Comparison of ENCODE assay signal across 29 cellular contexts in the genomic region with DNA sequence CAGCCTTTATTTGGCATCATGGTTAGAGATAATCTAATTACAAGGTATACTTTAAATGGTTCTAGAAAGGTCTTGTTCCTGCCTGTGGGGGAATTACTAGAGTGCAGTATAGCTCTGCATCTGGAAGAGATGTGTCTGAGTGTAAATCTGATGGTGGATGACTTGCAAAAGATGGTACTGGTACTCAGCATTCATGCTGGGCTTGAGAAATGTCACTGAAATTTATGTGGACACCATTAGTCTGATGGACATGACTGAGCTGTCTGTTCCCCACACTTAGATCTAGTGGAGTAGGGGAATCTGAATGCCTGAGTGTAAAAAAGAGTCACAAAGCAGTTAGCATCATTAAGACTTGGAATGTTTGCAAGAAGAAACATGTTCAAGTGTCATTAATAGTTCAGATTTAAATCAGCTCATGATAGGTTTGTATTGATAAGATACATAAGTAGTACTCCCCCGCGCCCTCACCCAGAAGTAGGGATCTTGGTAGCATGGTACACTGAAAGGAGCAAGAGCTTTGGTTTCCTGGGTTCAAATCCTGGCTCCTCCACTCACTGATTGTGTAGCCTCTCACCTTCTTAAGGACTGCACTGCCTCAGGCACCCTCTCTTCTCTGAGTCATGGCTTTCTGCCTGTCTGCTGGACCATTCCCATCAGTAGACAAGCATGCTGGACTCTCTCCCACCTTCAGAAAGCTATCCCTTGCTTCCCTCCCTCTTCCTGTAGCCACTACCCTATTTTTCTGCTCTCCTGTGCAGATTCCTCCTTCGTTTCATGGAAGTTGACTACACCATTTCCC.
"Had no signal": no experiment of that assay in that cellular context is flagged by ENCODE, and none has a peak within 500 bp of the region (broad histone marks: within the 10 kb centered on the region; RNA-seq: fewer than 3 reads in every experiment).

No MANE protein-coding gene starts in this region.

- H3K36me3 Mint-ChIP-seq: immature natural killer cell; memory B cell; naive B cell; natural killer cell treated with Interleukin-12 subunit alpha and Interleukin-12 subunit beta and Interleukin-15 and Interleukin-18, amount 100 ng/mL, for 72 hours; stimulated activated effector memory CD8-positive, alpha-beta T cell treated with anti-CD3 and anti-CD28 coated beads, Interleukin-12 subunit alpha, Interleukin-12 subunit beta, amount 100 ng/mL, for 72 hours; type B pancreatic cell had no signal

- H3K9me3 Mint-ChIP-seq: immature natural killer cell; memory B cell; naive B cell; natural killer cell treated with Interleukin-12 subunit alpha and Interleukin-12 subunit beta and Interleukin-15 and Interleukin-18, amount 100 ng/mL, for 72 hours; stimulated activated effector memory CD8-positive, alpha-beta T cell treated with anti-CD3 and anti-CD28 coated beads, Interleukin-12 subunit alpha, Interleukin-12 subunit beta, amount 100 ng/mL, for 72 hours; type B pancreatic cell had no signal

- H3K36me3 ChIP-seq: lower lobe of right lung, ovary, thyroid gland had no signal

- H3K27ac ChIP-seq: coronary artery, esophagus squamous epithelium, lower lobe of right lung, ovary, psoas muscle, sigmoid colon, stomach, thyroid gland had no signal

- ATAC-seq: left ventricle myocardium superior; lower lobe of right lung; mucosa of descending colon; natural killer cell treated with Interleukin-12 subunit alpha and Interleukin-12 subunit beta and Interleukin-15 and Interleukin-18, amount 100 ng/mL, for 72 hours; right cardiac atrium; stimulated activated effector memory CD8-positive, alpha-beta T cell treated with anti-CD3 and anti-CD28 coated beads, Interleukin-12 subunit alpha, Interleukin-12 subunit beta, amount 100 ng/mL, for 72 hours had no signal

- H3K4me3 Mint-ChIP-seq: immature natural killer cell; memory B cell; naive B cell; natural killer cell treated with Interleukin-12 subunit alpha and Interleukin-12 subunit beta and Interleukin-15 and Interleukin-18, amount 100 ng/mL, for 72 hours; stimulated activated effector memory CD8-positive, alpha-beta T cell treated with anti-CD3 and anti-CD28 coated beads, Interleukin-12 subunit alpha, Interleukin-12 subunit beta, amount 100 ng/mL, for 72 hours; type B pancreatic cell had no signal

- FAIRE-seq: endothelial cell of umbilical vein, frontal cortex had no signal

- H3K27ac Mint-ChIP-seq: immature natural killer cell; memory B cell; naive B cell; natural killer cell treated with Interleukin-12 subunit alpha and Interleukin-12 subunit beta and Interleukin-15 and Interleukin-18, amount 100 ng/mL, for 72 hours; stimulated activated effector memory CD8-positive, alpha-beta T cell treated with anti-CD3 and anti-CD28 coated beads, Interleukin-12 subunit alpha, Interleukin-12 subunit beta, amount 100 ng/mL, for 72 hours; type B pancreatic cell had no signal

- H3K27me3 ChIP-seq: esophagus squamous epithelium, ovary, sigmoid colon, stomach, thyroid gland had no signal

- H3K9me3 ChIP-seq: esophagus squamous epithelium, lower lobe of right lung, mucosa of descending colon, ovary, psoas muscle, sigmoid colon, stomach, thyroid gland had no signal

- H3K27me3 Mint-ChIP-seq: type B pancreatic cell had no signal

- H3K4me3 ChIP-seq: coronary artery, esophagus squamous epithelium, lower lobe of right lung, mucosa of descending colon, ovary, psoas muscle, sigmoid colon, stomach, thyroid gland had no signal

- H3K4me1 Mint-ChIP-seq: immature natural killer cell; memory B cell; naive B cell; stimulated activated effector memory CD8-positive, alpha-beta T cell treated with anti-CD3 and anti-CD28 coated beads, Interleukin-12 subunit alpha, Interleukin-12 subunit beta, amount 100 ng/mL, for 72 hours had no signal

- DNase-seq: dermis blood vessel endothelial cell; effector memory CD4-positive, alpha-beta T cell; erythroblast; esophagus squamous epithelium; hypothalamus; immature natural killer cell; islet precursor cell; left ventricle myocardium superior; lower lobe of right lung; mucosa of descending colon; naive B cell; nucleus accumbens; ovary; posterior cingulate gyrus; psoas muscle; right cardiac atrium; sigmoid colon; stimulated activated CD4-positive, alpha-beta T cell treated with anti-CD3 and anti-CD28 coated beads, Interleukin-2, amount 100 ng/mL, for 24 hours; stimulated activated CD4-positive, alpha-beta T cell treated with anti-CD3 and anti-CD28 coated beads, Interleukin-4, amount 100 ng/mL, for 24 hours; stimulated activated naive CD4-positive, alpha-beta T cell treated with Interleukin-2 at 50 U/mL for 16 hours; stomach; thyroid gland had no signal

- H3K4me1 ChIP-seq: esophagus squamous epithelium, lower lobe of right lung, stomach, thyroid gland had no signal
